ENCODE assay signal across 12 cellular contexts in the genomic region with DNA sequence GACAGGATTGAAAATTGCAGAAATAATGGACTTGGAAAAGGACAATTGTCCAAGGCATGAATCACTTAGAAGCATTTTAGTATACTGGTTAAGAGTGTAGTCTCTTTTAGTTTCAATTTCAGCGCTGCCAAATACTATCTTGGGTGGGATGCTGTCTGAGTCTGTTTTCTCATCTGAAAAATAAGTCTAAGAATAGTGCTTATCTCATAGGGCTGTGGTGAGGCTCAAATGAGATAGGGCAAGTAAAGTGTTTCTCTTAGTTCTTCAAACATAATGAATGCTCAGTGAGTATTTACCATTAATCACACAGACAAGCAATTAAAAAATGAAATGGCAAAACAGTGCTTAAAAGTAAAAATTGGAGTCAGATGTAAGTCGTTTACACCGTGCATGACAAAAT. TPM values are rescaled to one million over a fixed set of nuclear protein-coding genes. Genes with fewer than 3 reads are reported as not detected.
DNase-seq lines count a peak whose midpoint lies in the region; ATAC-seq and TF ChIP-seq lines count a peak whose summit lies in the region.
"Had no signal": no experiment of that assay in that cellular context is flagged by ENCODE, and none has a peak within 500 bp of the region (broad histone marks: within the 10 kb centered on the region; RNA-seq: fewer than 3 reads in every experiment).

No MANE protein-coding gene starts in this region.

- peaks cover 11% of the 10 kb centered on the region for H3K4me1 ChIP-seq in lower lobe of right lung
- H3K4me1 ChIP-seq: BLaER1 treated with 17β-estradiol and CSF1 and Interleukin-3, amounts not matched to agents 10 nM and 100 nM had no signal

- H3K36me3 Mint-ChIP-seq in activated CD4-positive, alpha-beta T cell treated with anti-CD3 and anti-CD28 coated beads, Interleukin-2, amount 10 ng/mL, durations not matched to agents 24 days and 14 days (ENCODE audit: low read depth) = no peaks in the 10 kb centered on the region

- no peaks in the 10 kb centered on the region for H3K9me3 ChIP-seq in lower lobe of right lung

- H3K9me3 Mint-ChIP-seq in activated CD4-positive, alpha-beta T cell treated with anti-CD3 and anti-CD28 coated beads, Interleukin-2, amount 10 ng/mL, durations not matched to agents 24 days and 14 days = peaks cover 16% of the 10 kb centered on the region

- H3K27me3 ChIP-seq in lower lobe of right lung (ENCODE audit: low read depth) = no peaks in the 10 kb centered on the region
- H3K27me3 ChIP-seq: BLaER1 treated with 17β-estradiol and CSF1 and Interleukin-3, amounts not matched to agents 10 nM and 100 nM had no signal

- H3K4me3 Mint-ChIP-seq in activated CD4-positive, alpha-beta T cell treated with anti-CD3 and anti-CD28 coated beads, Interleukin-2, amount 10 ng/mL, durations not matched to agents 24 days and 14 days = no peak overlapping the region
- H3K4me3 Mint-ChIP-seq: activated T-cell treated with anti-CD3 and anti-CD28 coated beads, Interleukin-2, amount 50 U/mL, for 72 hours had no signal

- H3K4me3 ChIP-seq in choroid plexus epithelial cell (ENCODE audit: low read depth, low read length) = no peak overlapping the region
- no peak overlapping the region for H3K4me3 ChIP-seq in lower lobe of right lung
- H3K4me3 ChIP-seq: BLaER1 treated with 17β-estradiol and CSF1 and Interleukin-3, amounts not matched to agents 10 nM and 100 nM had no signal

- peaks cover 4% of the 10 kb centered on the region for H3K4me1 Mint-ChIP-seq in activated CD4-positive, alpha-beta T cell treated with anti-CD3 and anti-CD28 coated beads, Interleukin-2, amount 10 ng/mL, durations not matched to agents 24 days and 14 days

- peak; percentile 68 for ATAC-seq in HG03520 (IDR thresholded peaks at IDR 0.05; ENCODE audit: unreplicated experiment)
- ATAC-seq in lower lobe of right lung = peak in 1 of 2 donors; percentile 84
- ATAC-seq: activated T-cell treated with anti-CD3 and anti-CD28 coated beads, Interleukin-2, amount 50 U/mL, for 72 hours had no signal

- TF ChIP-seq CTCF in 22Rv1 (IDR thresholded peaks at IDR 0.05) (no peak), choroid plexus epithelial cell (conservative IDR thresholded peaks at IDR 0.05; ENCODE audit: low read depth, low read length) (no peak), lower lobe of right lung (IDR thresholded peaks at IDR 0.05) (no peak)

- no peaks in the 10 kb centered on the region for H3K36me3 ChIP-seq in lower lobe of right lung
- H3K36me3 ChIP-seq: BLaER1 treated with 17β-estradiol and CSF1 and Interleukin-3, amounts not matched to agents 10 nM and 100 nM had no signal

- H3K27me3 Mint-ChIP-seq in activated CD4-positive, alpha-beta T cell treated with anti-CD3 and anti-CD28 coated beads, Interleukin-2, amount 10 ng/mL, durations not matched to agents 24 days and 14 days = peaks cover 2% of the 10 kb centered on the region

- intact Hi-C loops in lower lobe of right lung (cut with DNase I) = no loop called here
- intact Hi-C loops in activated CD4-positive, alpha-beta T cell treated with anti-CD3 and anti-CD28 coated beads, Interleukin-2, amount 10 ng/mL, durations not matched to agents 24 days and 14 days (cut with micrococcal nuclease) = no loop called here

- no peak overlapping the region for H3K27ac Mint-ChIP-seq in activated CD4-positive, alpha-beta T cell treated with anti-CD3 and anti-CD28 coated beads, Interleukin-2, amount 10 ng/mL, durations not matched to agents 24 days and 14 days
- H3K27ac Mint-ChIP-seq: activated T-cell treated with anti-CD3 and anti-CD28 coated beads, Interleukin-2, amount 50 U/mL, for 72 hours had no signal

- DNase-seq in choroid plexus epithelial cell (ENCODE audit: low read depth) = peak; percentile 33
- no peak for DNase-seq in lower lobe of right lung
- no peak for DNase-seq in NCI-H1436 (lab: John Stamatoyannopoulos, UW)
- DNase-seq in activated CD4-positive, alpha-beta T cell treated with anti-CD3 and anti-CD28 coated beads, Interleukin-2, amount 10 ng/mL, durations not matched to agents 24 days and 14 days = no peak
- DNase-seq in GM19240 (ENCODE audit: insufficient read length, low spot score) = no peak
- DNase-seq in NCI-H2227 (lab: John Stamatoyannopoulos, UW; ENCODE audit: unreplicated experiment) = no peak
- DNase-seq: activated T-cell treated with anti-CD3 and anti-CD28 coated beads, Interleukin-2, amount 50 U/mL, for 72 hours; glutamatergic neuron; NCI-H1048 had no signal

- H3K27ac ChIP-seq in 22Rv1 = peak overlapping the region; percentile 72
- H3K27ac ChIP-seq in lower lobe of right lung = peak overlapping the region; percentile 27
- H3K27ac ChIP-seq: BLaER1 treated with 17β-estradiol and CSF1 and Interleukin-3, amounts not matched to agents 10 nM and 100 nM had no signal

RNA-seq across cellular contexts. Expression of a gene that starts 45.9 kb away (rescaled TPM):
- total RNA-seq in lower lobe of right lung = 39.0 TPM
- total RNA-seq in activated CD4-positive, alpha-beta T cell treated with anti-CD3 and anti-CD28 coated beads, Interleukin-2, amount 10 ng/mL, durations not matched to agents 24 days and 14 days = 37.2 and 39.3 TPM in 2 replicates
